ENCODE assay signal across 22 cellular contexts in genomic region chr7:73618538-73618937, GRCh38. TPM values are rescaled to one million over a fixed set of nuclear protein-coding genes. Genes with fewer than 3 reads are reported as not detected.
DNase-seq lines count a peak whose midpoint lies in the region; ATAC-seq and TF ChIP-seq lines count a peak whose summit lies in the region.
"Had no signal": no experiment of that assay in that cellular context is flagged by ENCODE, and none has a peak within 500 bp of the region (broad histone marks: within the 10 kb centered on the region; RNA-seq: fewer than 3 reads in every experiment).

No MANE protein-coding gene starts in this region.

- no peak overlapping the region for H3K56ac ChIP-seq in mesendoderm (ENCODE audit: low read length)

- H4K5ac ChIP-seq in mesendoderm (ENCODE audit: low read length) = no peak overlapping the region

- ATAC-seq in WTC11 (no peak), GM19328 (IDR thresholded peaks at IDR 0.05; ENCODE audit: unreplicated experiment) (no peak)
- ATAC-seq: A549; CD8-positive, alpha-beta T cell; Panc1 had no signal

- H4K8ac ChIP-seq in mesendoderm (ENCODE audit: low read depth, low read length) = no peak overlapping the region

- peak; percentile 75 for DNase-seq in D341Med (ENCODE audit: low spot score)
- peak; percentile 74 for DNase-seq in NCI-H2171 (lab: John Stamatoyannopoulos, UW)
- DNase-seq in WTC11 (ENCODE audit: low spot score) = no peak
- peak; percentile 51 for DNase-seq in mesendoderm
- DNase-seq in MG63 = no peak
- DNase-seq in stimulated activated CD4-positive, alpha-beta T cell treated with anti-CD3 and anti-CD28 coated beads, Interleukin-4, amount 100 ng/mL, for 24 hours = no peak
- DNase-seq in nucleus accumbens (lab: John Stamatoyannopoulos, UW) = no peak
- DNase-seq: CD8-positive, alpha-beta T cell; GDM1; Kasumi-1; MM.1S; NCI-H1092; NCI-H1436 treated with DMSO at 0.1 percent for 48 hours; NCI-H2081 treated with DMSO at 0.1 percent for 48 hours; NCI-H226; NCI-H526 had no signal

- no peak overlapping the region for H3K23ac ChIP-seq in mesendoderm (ENCODE audit: low read length)

- no peaks in the 10 kb centered on the region for H3K36me3 Mint-ChIP-seq in WTC11
- H3K36me3 Mint-ChIP-seq: CD8-positive, alpha-beta T cell; IgD-negative memory B cell had no signal

- H3K4me3 Mint-ChIP-seq in WTC11 = no peak overlapping the region
- H3K4me3 Mint-ChIP-seq: CD8-positive, alpha-beta T cell; IgD-negative memory B cell had no signal

- no peak overlapping the region for H3K9ac ChIP-seq in mesendoderm (ENCODE audit: low read length)

- WGBS in mesendoderm (ENCODE audit: extremely low coverage, insufficient coverage, low lambda C conversion rate) = no CpG with 5 or more reads among the region's 4 CpGs

- H2BK120ac ChIP-seq in mesendoderm (ENCODE audit: low read depth, low read length) = no peak overlapping the region

- CTCF ChIA-PET in WTC11 (lab: Charles Lee) = interaction anchor here (1.0 to 6.9 kb wide), 2 partner anchors 11 to 28 kb away, joined by 3 to 53 read pairs; no protein-coding TSS in a partner anchor

- H2BK15ac ChIP-seq in mesendoderm (replicated peaks; ENCODE audit: low read depth) = no peak overlapping the region

- H3K4me2 ChIP-seq in mesendoderm (ENCODE audit: low read length) = no peak overlapping the region
- H3K4me2 ChIP-seq: A549 had no signal

- POLR2A ChIA-PET in WTC11 (lab: Charles Lee) = no interaction called here

- no peak overlapping the region for H3K27ac ChIP-seq in mesendoderm (ENCODE audit: low read depth, low read length)

- no peaks in the 10 kb centered on the region for H3K9me3 ChIP-seq in MG63
- H3K9me3 ChIP-seq: A549, HAP-1 had no signal

- no peak overlapping the region for H3K4ac ChIP-seq in mesendoderm (ENCODE audit: low read depth, low read length)

- no peak overlapping the region for H3K4me3 ChIP-seq in mesendoderm (ENCODE audit: low read length)
- no peak overlapping the region for H3K4me3 ChIP-seq in MG63
- H3K4me3 ChIP-seq: A549, HAP-1 had no signal

- H3K4me1 ChIP-seq in mesendoderm (ENCODE audit: control insufficient read depth, low read depth, low read length) = peaks cover 2% of the 10 kb centered on the region
- H3K4me1 ChIP-seq: HAP-1 had no signal

- H3K9me3 Mint-ChIP-seq in WTC11 = no peaks in the 10 kb centered on the region
- H3K9me3 Mint-ChIP-seq: CD8-positive, alpha-beta T cell; IgD-negative memory B cell had no signal

- no peaks in the 10 kb centered on the region for H3K79me1 ChIP-seq in mesendoderm (ENCODE audit: low read length)

- H3K18ac ChIP-seq in mesendoderm (ENCODE audit: low read length) = no peak overlapping the region

- no peaks in the 10 kb centered on the region for H3K79me2 ChIP-seq in mesendoderm (ENCODE audit: control insufficient read depth, insufficient read depth, low read length)

- H3K4me1 Mint-ChIP-seq in WTC11 = peaks cover 9% of the 10 kb centered on the region; the same call in 1 of the 2 replicates

- H3K27me3 Mint-ChIP-seq in WTC11 (ENCODE audit: low read depth) = peaks cover 10% of the 10 kb centered on the region

- H3K27me3 ChIP-seq in mesendoderm (ENCODE audit: insufficient read depth, low read length, poor library complexity) (no peaks in the 10 kb centered on the region), MG63 (no peaks in the 10 kb centered on the region)

- H2BK5ac ChIP-seq in mesendoderm (ENCODE audit: low read length) = no peak overlapping the region

- H3K36me3 ChIP-seq in mesendoderm (ENCODE audit: control insufficient read depth, insufficient read depth, low read length) = no peaks in the 10 kb centered on the region
- no peaks in the 10 kb centered on the region for H3K36me3 ChIP-seq in MG63
- H3K36me3 ChIP-seq: HAP-1 had no signal

- no peak for TF ChIP-seq CTCF in WTC11 (IDR thresholded peaks at IDR 0.05)

- H3K27ac Mint-ChIP-seq in WTC11 = peak overlapping the region; percentile 56; the same call in 1 of the 2 replicates
- H3K27ac Mint-ChIP-seq: CD8-positive, alpha-beta T cell had no signal

- H2AK5ac ChIP-seq in mesendoderm (ENCODE audit: low read length) = no peak overlapping the region

TF ChIP-seq in WTC11, 78 proteins besides CTCF, POLR2A, EP300 and RAD21:
- TF ChIP-seq ZNF232 (CRISPR knock-in tag; IDR thresholded peaks at IDR 0.05) = no peak

RNA-seq across cellular contexts. Expression of gene MLXIPL, which starts 5.8 kb away (rescaled TPM):
- 20.4 to 26.6 TPM (median 23.8 TPM) in 3 replicates for total RNA-seq in WTC11 (2021)
- 1.6 TPM for polyA plus RNA-seq in mesendoderm (2013, experiment 1 of 2)
- polyA plus RNA-seq in mesendoderm (2013, experiment 2 of 2) = 2.0 TPM
- not detected in 2 replicates for total RNA-seq in MG63 (2014; rRNA removed; shearing (Covaris generic); ENCODE audit: low replicate concordance)
- total RNA-seq: CD8-positive, alpha-beta T cell had no signal
- polyA plus RNA-seq: BJ, IgD-negative memory B cell had no signal

RNA-seq across cellular contexts. Expression of gene TBL2, which starts 40.2 kb away (rescaled TPM):
- 28.6 to 32.3 TPM (median 29.0 TPM) in 3 replicates for total RNA-seq in WTC11 (2021)
- polyA plus RNA-seq in mesendoderm (2013, experiment 1 of 2) = 19.9 TPM
- polyA plus RNA-seq in mesendoderm (2013, experiment 2 of 2) = 18.5 TPM
- 68.6 and 79.0 TPM in 2 replicates for total RNA-seq in MG63 (2014; rRNA removed; shearing (Covaris generic); ENCODE audit: low replicate concordance)

RNA-seq across cellular contexts. Expression of gene VPS37D, which starts 49.1 kb away (rescaled TPM):
- total RNA-seq in WTC11 (2021) = 5.7 to 7.5 TPM (median 5.8 TPM) in 3 replicates
- polyA plus RNA-seq in mesendoderm (2013, experiment 1 of 2) = 1.1 TPM
- polyA plus RNA-seq in mesendoderm (2013, experiment 2 of 2) = 1.1 TPM
- 1.4 and 2.6 TPM in 2 replicates for total RNA-seq in MG63 (2014; rRNA removed; shearing (Covaris generic); ENCODE audit: low replicate concordance)

Comparison
In these comparisons a context has a peak if more than half of its experiments do, and no peak if none do; other contexts are left out.
1. DNase-seq: peak in D341Med (single experiment), NCI-H2171 (single experiment) and mesendoderm (single experiment); none in WTC11 (single experiment), MG63 (single experiment), stimulated activated CD4-positive, alpha-beta T cell treated with anti-CD3 and anti-CD28 coated beads, Interleukin-4, amount 100 ng/mL, for 24 hours (single experiment) and nucleus accumbens (0 of 56).
2. RNA of gene MLXIPL, which starts 5.8 kb away (total RNA-seq): 20.4 to 26.6 TPM in WTC11; not detected in MG63; every median in the first group is over 10 times any median in the second.